In genomic region chr13:84910423-84910822, GRCh38 we compare ENCODE assay signal across 33 cellular contexts.
"Had no signal": no experiment of that assay in that cellular context is flagged by ENCODE, and none has a peak within 500 bp of the region (broad histone marks: within the 10 kb centered on the region; RNA-seq: fewer than 3 reads in every experiment).

No MANE protein-coding gene starts in this region.

- FAIRE-seq: astrocyte, TTC549 had no signal

- DNase-seq: activated B cell treated with CpG ODN at 0.5 μM for 24 hours; activated CD4-positive, alpha-beta memory T cell treated with anti-CD3 and anti-CD28 coated beads for 36 hours; activated CD4-positive, alpha-beta T cell treated with anti-CD3 and anti-CD28 coated beads for 4 hours; activated CD4-positive, alpha-beta T cell treated with anti-CD3 and anti-CD28 coated beads, Interleukin-2, amount 10 ng/mL, durations not matched to agents 24 days and 14 days; activated CD4-positive, alpha-beta T cell treated with anti-CD3 and anti-CD28 coated beads, Interleukin-2, amount 50 U/mL, for 1 hour; activated CD4-positive, alpha-beta T cell treated with anti-CD3 and anti-CD28 coated beads, Interleukin-2, amount 50 U/mL, for 4 hours; activated CD4-positive, CD25-positive, alpha-beta regulatory T cell treated with anti-CD3 and anti-CD28 coated beads, Interleukin-2, amount 50 U/mL, for 72 hours; activated CD8-positive, alpha-beta memory T cell treated with anti-CD3 and anti-CD28 coated beads, Interleukin-2, amount 50 U/mL, for 4 hours; activated CD8-positive, alpha-beta T cell treated with anti-CD3 and anti-CD28 coated beads for 36 hours; activated effector memory CD4-positive, alpha-beta T cell treated with anti-CD3 and anti-CD28 coated beads, Interleukin-2, amount 50 U/mL, for 16 hours; activated gamma-delta T cell treated with Interleukin-2 at 50 U/mL for 16 hours; activated naive CD4-positive, alpha-beta T cell; activated naive CD4-positive, alpha-beta T cell treated with anti-CD3 and anti-CD28 coated beads for 36 hours; activated naive CD4-positive, alpha-beta T cell treated with anti-CD3 and anti-CD28 coated beads, Interleukin-2, amount 50 U/mL, for 16 hours; activated naive CD8-positive, alpha-beta T cell treated with anti-CD3 and anti-CD28 coated beads for 36 hours; activated T-cell treated with anti-CD3 and anti-CD28 coated beads for 4 hours; activated T-cell treated with anti-CD3 and anti-CD28 coated beads, Interleukin-2, amount 50 U/mL, for 1 hour; activated T-cell treated with anti-CD3 and anti-CD28 coated beads, Interleukin-2, amount 50 U/mL, for 4 hours; activated T-cell treated with anti-CD3 and anti-CD28 coated beads, Interleukin-2, amount 50 U/mL, for 72 hours; adrenal gland; amniotic stem cell; aorta; body of pancreas; brain microvascular endothelial cell; central memory CD4-positive, alpha-beta T cell; T-helper 2 cell; T-helper 9 cell had no signal

- ATAC-seq: activated CD8-positive, alpha-beta T cell treated with anti-CD3 and anti-CD28 coated beads for 36 hours; activated naive CD4-positive, alpha-beta T cell treated with anti-CD3 and anti-CD28 coated beads, Interleukin-2, amount 50 U/mL, for 72 hours; activated T-cell treated with anti-CD3 and anti-CD28 coated beads, Interleukin-2, amount 50 U/mL, for 4 hours; activated T-cell treated with anti-CD3 and anti-CD28 coated beads, Interleukin-2, amount 50 U/mL, for 72 hours; activated T-helper 17 cell treated with anti-CD3 and anti-CD28 coated beads, Interleukin-2, amount 50 U/mL, for 72 hours; body of pancreas had no signal

- H3K36me3 ChIP-seq: adrenal gland, brain microvascular endothelial cell, breast epithelium had no signal

- H3K4me3 ChIP-seq: adrenal gland, body of pancreas, breast epithelium had no signal

- H3K9me3 ChIP-seq: adrenal gland, body of pancreas, breast epithelium had no signal

- H3K27ac ChIP-seq: adrenal gland, body of pancreas, brain microvascular endothelial cell, breast epithelium, VCaP had no signal
